12 cellular contexts compared by ENCODE assay signal in genomic region chr20:35648836-35649235, GRCh38. TPM values are rescaled to one million over a fixed set of nuclear protein-coding genes. Genes with fewer than 3 reads are reported as not detected.
DNase-seq lines count a peak whose midpoint lies in the region; ATAC-seq and TF ChIP-seq lines count a peak whose summit lies in the region.
"Had no signal": no experiment of that assay in that cellular context is flagged by ENCODE, and none has a peak within 500 bp of the region (broad histone marks: within the 10 kb centered on the region; RNA-seq: fewer than 3 reads in every experiment).

No MANE protein-coding gene starts in this region.

- H3K4me1 Mint-ChIP-seq in CD8-positive, alpha-beta T cell (ENCODE audit: low read depth) = peaks cover 76% of the 10 kb centered on the region

- H3K36me3 ChIP-seq in CD8-positive, alpha-beta T cell (ENCODE audit: insufficient read depth, low read length) = peaks cover 11% of the 10 kb centered on the region
- H3K36me3 ChIP-seq in left lung = peaks cover 1 to 20% of the 10 kb centered on the region in 2 donors
- peaks cover 19% of the 10 kb centered on the region for H3K36me3 ChIP-seq in osteoblast (ENCODE audit: insufficient read depth, low read length)

- H3K27me3 ChIP-seq in CD8-positive, alpha-beta T cell (ENCODE audit: insufficient read depth, low read length) = no peaks in the 10 kb centered on the region
- no peaks in the 10 kb centered on the region for H3K27me3 ChIP-seq in left lung
- no peaks in the 10 kb centered on the region for H3K27me3 ChIP-seq in osteoblast (ENCODE audit: insufficient read depth, low read length)
- H3K27me3 ChIP-seq: SJCRH30 had no signal

- intact Hi-C loops in CD8-positive, alpha-beta T cell (cut with DNase I, micrococcal nuclease) = no loop called here
- intact Hi-C loops in left lung (cut with DNase I) = no loop called here

- no peaks in the 10 kb centered on the region for H3K27me3 Mint-ChIP-seq in CD8-positive, alpha-beta T cell (ENCODE audit: low read depth)

- no peak overlapping the region for H3K4me3 ChIP-seq in CD8-positive, alpha-beta T cell (ENCODE audit: low read depth, low read length)
- H3K4me3 ChIP-seq in left lung = no peak overlapping the region
- no peak overlapping the region for H3K4me3 ChIP-seq in osteoblast (ENCODE audit: insufficient read depth, low read length)
- H3K4me3 ChIP-seq: SJCRH30 had no signal

- POLR2A ChIA-PET in CD8-positive, alpha-beta T cell (lab: Charles Lee) = interaction anchor here (1.2 kb wide), 2 partner anchors 15 to 18 kb away, joined by 3 to 5 read pairs; no protein-coding TSS in a partner anchor

- no peaks in the 10 kb centered on the region for H3K9me3 ChIP-seq in CD8-positive, alpha-beta T cell (ENCODE audit: low read length)
- no peaks in the 10 kb centered on the region for H3K9me3 ChIP-seq in left lung
- H3K9me3 ChIP-seq in osteoblast (ENCODE audit: low read depth, low read length) = no peaks in the 10 kb centered on the region
- H3K9me3 ChIP-seq: SJCRH30 had no signal

- no peaks in the 10 kb centered on the region for H3K9me3 Mint-ChIP-seq in CD8-positive, alpha-beta T cell
- H3K9me3 Mint-ChIP-seq: HFFc6, nephron had no signal

- CTCF ChIA-PET in CD8-positive, alpha-beta T cell (lab: Charles Lee) = no interaction called here

- H2AFZ ChIP-seq in osteoblast (ENCODE audit: low read length) = no peak overlapping the region

- H3K79me2 ChIP-seq in osteoblast (ENCODE audit: insufficient read depth, low read length) = peaks cover 97% of the 10 kb centered on the region

- H3K4me1 ChIP-seq in CD8-positive, alpha-beta T cell (ENCODE audit: insufficient read depth, low read length) = peaks cover 26% of the 10 kb centered on the region
- H3K4me1 ChIP-seq in left lung = peaks cover 6 to 38% of the 10 kb centered on the region in 2 donors
- H3K4me1 ChIP-seq in osteoblast (ENCODE audit: insufficient read depth, low read length) = no peaks in the 10 kb centered on the region
- H3K4me1 ChIP-seq: SJCRH30 had no signal

- peak overlapping the region; percentile 52 for H3K27ac Mint-ChIP-seq in CD8-positive, alpha-beta T cell
- H3K27ac Mint-ChIP-seq: HFFc6, nephron had no signal

- peaks cover 72% of the 10 kb centered on the region for H4K20me1 ChIP-seq in osteoblast (ENCODE audit: insufficient read depth, low read length)

- no peak for ATAC-seq in CD8-positive, alpha-beta T cell
- no peak for ATAC-seq in GM21576 (IDR thresholded peaks at IDR 0.05; ENCODE audit: unreplicated experiment)
- ATAC-seq in left lung = no peak

- H3K4me3 Mint-ChIP-seq in CD8-positive, alpha-beta T cell = no peak overlapping the region
- H3K4me3 Mint-ChIP-seq: HFFc6, nephron had no signal

- TF ChIP-seq CTCF in CD8-positive, alpha-beta T cell (IDR thresholded peaks at IDR 0.05) = no peak
- no peak for TF ChIP-seq CTCF in left lung (IDR thresholded peaks at IDR 0.05)
- no peak for TF ChIP-seq CTCF in osteoblast (IDR thresholded peaks at IDR 0.05; ENCODE audit: extremely low read depth, low read depth, low read length)

- H3K27ac ChIP-seq in CD8-positive, alpha-beta T cell (ENCODE audit: low read depth, low read length) = no peak overlapping the region
- no peak overlapping the region for H3K27ac ChIP-seq in left lung
- no peak overlapping the region for H3K27ac ChIP-seq in osteoblast (ENCODE audit: low read depth, low read length)
- H3K27ac ChIP-seq: SJCRH30 had no signal

- H3K36me3 Mint-ChIP-seq in CD8-positive, alpha-beta T cell = peaks cover 39% of the 10 kb centered on the region

- DNase-seq in CD8-positive, alpha-beta T cell = no peak
- peak; percentile 64 for DNase-seq in M059J (ENCODE audit: low read depth)
- peak; percentile 17 for DNase-seq in fibroblast of the conjunctiva (ENCODE audit: low read depth)
- no peak for DNase-seq in left lung
- no peak for DNase-seq in osteoblast (ENCODE audit: insufficient read length, low spot score, missing footprints)
- DNase-seq: HFFc6; MM.1S; NCI-H524 treated with DMSO at 0.1 percent for 48 hours; SJCRH30; stimulated activated CD4-positive, alpha-beta T cell treated with anti-CD3 and anti-CD28 coated beads, Interleukin-15, amount 100 ng/mL, for 24 hours had no signal

- H3K4me2 ChIP-seq in osteoblast (ENCODE audit: insufficient read depth, low read length) = no peak overlapping the region

RNA-seq across cellular contexts. Expression of gene CPNE1, which starts 15.9 kb away (rescaled TPM):
- total RNA-seq in CD8-positive, alpha-beta T cell = 100 to 1,000 TPM; 124 to 129 TPM
- total RNA-seq in M059J (2014; rRNA removed; shearing (Covaris generic)) = 176 and 262 TPM in 2 replicates
- total RNA-seq in left lung (100 to 1,000 TPM; 149 to 185 TPM), osteoblast (165 and 166 TPM in 2 replicates)

RNA-seq across cellular contexts. Expression of gene RBM12, which starts 15.9 kb away (rescaled TPM):
- total RNA-seq in CD8-positive, alpha-beta T cell = 100 to 1,000 TPM in 1 of 2 experiments, 10 to 100 TPM in 1; 97.4 to 102 TPM
- total RNA-seq in M059J (2014; rRNA removed; shearing (Covaris generic)) = 37.7 and 52.3 TPM in 2 replicates
- total RNA-seq in left lung = 10 to 100 TPM; 71.7 to 74.8 TPM
- 57.8 and 62.6 TPM in 2 replicates for total RNA-seq in osteoblast

RNA-seq across cellular contexts. Expression of gene SPAG4, which starts 33.2 kb away (rescaled TPM):
- 10 to 100 TPM; 18.9 to 19.7 TPM for total RNA-seq in CD8-positive, alpha-beta T cell
- 24.0 and 36.1 TPM in 2 replicates for total RNA-seq in M059J (2014; rRNA removed; shearing (Covaris generic))
- total RNA-seq in left lung (1 to 10 TPM; 3.1 to 3.5 TPM), osteoblast (3.2 and 4.0 TPM in 2 replicates)

RNA-seq across cellular contexts. Expression of gene NFS1, which starts 50.3 kb away (rescaled TPM):
- 10 to 100 TPM; 10.7 to 13.1 TPM for total RNA-seq in CD8-positive, alpha-beta T cell
- 31.0 and 69.7 TPM in 2 replicates for total RNA-seq in M059J (2014; rRNA removed; shearing (Covaris generic))
- 10 to 100 TPM; 25.5 to 32.5 TPM for total RNA-seq in left lung
- total RNA-seq in osteoblast = 21.7 and 29.5 TPM in 2 replicates

RNA-seq across cellular contexts. Expression of gene ROMO1, which starts 50.4 kb away (rescaled TPM):
- total RNA-seq in CD8-positive, alpha-beta T cell = 10 to 100 TPM; 39.2 to 43.8 TPM
- total RNA-seq in M059J (2014; rRNA removed; shearing (Covaris generic)) = 667 and 778 TPM in 2 replicates
- total RNA-seq in left lung (100 to 1,000 TPM; 107 to 126 TPM), osteoblast (108 and 124 TPM in 2 replicates)

Comparison
In these comparisons a context has a peak if more than half of its experiments do, and no peak if none do; other contexts are left out.
1. DNase-seq: peak in M059J (single experiment) and fibroblast of the conjunctiva (single experiment); none in CD8-positive, alpha-beta T cell (0 of 7), left lung (0 of 2) and osteoblast (single experiment).